ENCODE assay signal across 19 cellular contexts in the genomic region with DNA sequence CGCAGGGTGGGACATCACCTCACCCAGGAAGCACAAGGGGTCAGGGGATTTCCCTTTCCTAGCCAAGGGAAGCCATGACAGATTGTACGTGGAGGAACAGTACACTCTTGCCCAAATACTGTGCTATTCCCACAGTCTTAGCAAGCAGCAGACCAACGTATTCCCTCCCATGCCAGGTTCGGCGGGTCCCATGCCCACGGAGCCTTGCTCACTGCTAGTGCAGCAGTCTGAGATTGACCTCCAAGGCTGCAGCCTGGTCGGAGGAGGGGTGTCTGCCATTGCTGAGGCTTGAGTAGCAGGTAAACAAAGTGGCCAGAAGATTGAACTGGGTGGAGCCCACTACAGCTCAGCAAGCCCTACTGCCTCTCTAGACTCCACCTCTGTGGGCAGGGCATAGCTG. TPM values are rescaled to one million over a fixed set of nuclear protein-coding genes. Genes with fewer than 3 reads are reported as not detected.
"Had no signal": no experiment of that assay in that cellular context is flagged by ENCODE, and none has a peak within 500 bp of the region (broad histone marks: within the 10 kb centered on the region; RNA-seq: fewer than 3 reads in every experiment).

No MANE protein-coding gene starts in this region.

- H3K27ac ChIP-seq: KMS-11, RWPE1 had no signal

- H3K4me2 ChIP-seq: KMS-11, SK-N-SH had no signal

- H3K9ac ChIP-seq: KMS-11, SK-N-SH had no signal

- H3K9me3 ChIP-seq: SK-N-SH had no signal

- DNase-seq: IMR-90, Kasumi-1, MM.1S, NCI-H1092 treated with DMSO at 0.1 percent for 48 hours, NCI-H1436, NCI-H187, NCI-H2029, NCI-H2081 treated with DMSO at 0.1 percent for 48 hours, NCI-H2171, NCI-H345, NCI-H446 treated with DMSO at 0.1 percent for 48 hours, NCI-H510A treated with DMSO at 0.1 percent for 48 hours, NCI-H526 treated with DMSO at 0.1 percent for 48 hours, NCI-H748 treated with DMSO at 0.1 percent for 48 hours, SHP77, SK-N-SH, SW 1271 had no signal

RNA-seq across cellular contexts. Expression of a gene that starts 39.0 kb away (rescaled TPM):
- polyA plus RNA-seq: IMR-90, SK-N-SH had no signal
